Comparison of ENCODE assay signal across 1 cellular context in the genomic region with DNA sequence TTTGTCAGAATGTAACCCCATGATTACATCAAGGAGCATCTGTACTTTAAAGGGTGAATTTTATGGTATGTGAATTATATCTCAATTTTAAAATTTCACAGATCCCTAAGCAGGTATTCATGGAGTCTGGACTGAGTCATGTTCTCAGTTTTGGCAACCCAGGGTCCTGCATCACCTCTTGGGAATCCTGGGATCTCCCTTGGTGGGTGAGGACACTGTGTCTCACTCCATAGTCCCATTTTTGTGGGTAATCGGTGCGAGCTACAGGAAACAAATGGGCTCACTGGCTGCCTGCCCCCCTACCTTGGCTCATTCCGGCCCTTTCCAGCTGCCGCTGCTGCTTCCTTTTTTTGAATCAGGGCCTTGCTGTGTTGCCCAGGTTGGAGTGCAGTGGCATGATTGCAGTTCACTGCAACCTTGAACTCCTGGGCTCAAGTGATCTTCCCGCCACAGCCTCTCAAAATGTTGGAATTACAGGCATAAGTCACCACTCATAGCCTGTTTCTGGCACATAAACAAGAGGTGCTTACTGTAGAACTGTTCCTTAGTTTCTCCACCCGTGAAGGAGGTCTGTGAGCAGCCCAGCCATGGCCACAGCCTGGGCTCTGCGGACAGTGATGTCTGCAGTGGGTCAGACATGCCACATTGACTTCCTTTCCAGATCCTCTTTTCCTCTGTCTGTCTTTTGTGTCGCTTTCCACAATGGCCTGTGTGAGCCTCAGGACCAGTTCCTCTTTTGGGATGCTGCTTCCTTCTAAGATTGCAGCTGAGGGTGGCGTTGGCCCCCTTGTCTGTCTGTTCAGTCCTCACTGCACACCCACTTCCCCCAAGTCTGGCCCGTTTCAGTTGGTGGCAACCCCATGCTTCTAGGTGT.
TF ChIP-seq lines count a peak whose summit lies in the region.

No MANE protein-coding gene starts in this region.

TF ChIP-seq in HepG2, 621 proteins besides CTCF, POLR2A, EP300 and RAD21 (continued from another document):
- TF ChIP-seq, protein P1, sequence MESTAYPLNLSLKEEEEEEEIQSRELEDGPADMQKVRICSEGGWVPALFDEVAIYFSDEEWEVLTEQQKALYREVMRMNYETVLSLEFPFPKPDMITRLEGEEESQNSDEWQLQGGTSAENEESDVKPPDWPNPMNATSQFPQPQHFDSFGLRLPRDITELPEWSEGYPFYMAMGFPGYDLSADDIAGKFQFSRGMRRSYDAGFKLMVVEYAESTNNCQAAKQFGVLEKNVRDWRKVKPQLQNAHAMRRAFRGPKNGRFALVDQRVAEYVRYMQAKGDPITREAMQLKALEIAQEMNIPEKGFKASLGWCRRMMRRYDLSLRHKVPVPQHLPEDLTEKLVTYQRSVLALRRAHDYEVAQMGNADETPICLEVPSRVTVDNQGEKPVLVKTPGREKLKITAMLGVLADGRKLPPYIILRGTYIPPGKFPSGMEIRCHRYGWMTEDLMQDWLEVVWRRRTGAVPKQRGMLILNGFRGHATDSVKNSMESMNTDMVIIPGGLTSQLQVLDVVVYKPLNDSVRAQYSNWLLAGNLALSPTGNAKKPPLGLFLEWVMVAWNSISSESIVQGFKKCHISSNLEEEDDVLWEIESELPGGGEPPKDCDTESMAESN (CRISPR knock-in tag; conservative IDR thresholded peaks at IDR 0.05) = no peak
